Comparison of ENCODE assay signal across 21 cellular contexts in genomic region chr7:79591275-79591623, GRCh38.
DNase-seq lines count a peak whose midpoint lies in the region; ATAC-seq, FAIRE-seq and TF ChIP-seq lines count a peak whose summit lies in the region.
"Had no signal": no experiment of that assay in that cellular context is flagged by ENCODE, and none has a peak within 500 bp of the region (broad histone marks: within the 10 kb centered on the region; RNA-seq: fewer than 3 reads in every experiment).

No MANE protein-coding gene starts in this region.

- H3K36me3 Mint-ChIP-seq in glutamatergic neuron (ENCODE audit: unreplicated experiment), result no peaks in the 10 kb centered on the region
- H3K36me3 Mint-ChIP-seq: CD4-positive, CD25-positive, alpha-beta regulatory T cell; CD8-positive, alpha-beta T cell had no signal

- H3K36me3 ChIP-seq in HCT116 (ENCODE audit: control insufficient read depth in 1 of 2, insufficient read depth in 2 of 2, low read length in 2 of 2), result no peaks in the 10 kb centered on the region
- no peaks in the 10 kb centered on the region for H3K36me3 ChIP-seq in IMR-90 (ENCODE audit: control insufficient read depth, insufficient read depth, low read length)
- no peaks in the 10 kb centered on the region for H3K36me3 ChIP-seq in K562 (ENCODE audit: control insufficient read depth, insufficient read depth, low read length)
- H3K36me3 ChIP-seq: BLaER1 had no signal

- no peak overlapping the region for H3K4ac ChIP-seq in IMR-90 (ENCODE audit: low read depth, low read length)

- no peak overlapping the region for H2BK120ac ChIP-seq in IMR-90 (ENCODE audit: low read depth, low read length)

- H3K23ac ChIP-seq in IMR-90 (ENCODE audit: low read depth, low read length), result no peak overlapping the region

- H3K4me2 ChIP-seq in HCT116 (ENCODE audit: low read length) (no peak overlapping the region), IMR-90 (ENCODE audit: low read depth, low read length) (no peak overlapping the region), K562 (ENCODE audit: insufficient read depth, low read length) (no peak overlapping the region)
- H3K4me2 ChIP-seq: BLaER1 had no signal

- no peak for FAIRE-seq in K562 (lab: Jason Lieb, UNC)
- FAIRE-seq: A204.1, G401.6, GM12878, GM19239 had no signal

- TF ChIP-seq POLR2A in HCT116 (IDR thresholded peaks at IDR 0.05; ENCODE audit: borderline replicate concordance, extremely low read depth, insufficient read depth, insufficient read length) (no peak), IMR-90 (IDR thresholded peaks at IDR 0.05; ENCODE audit: low read depth, low read length) (no peak), K562 (conservative IDR thresholded peaks at IDR 0.05) (no peak)

- H3K4me1 ChIP-seq in HCT116 (ENCODE audit: control insufficient read depth in 1 of 2, insufficient read depth in 2 of 2, low read length in 2 of 2) (no peaks in the 10 kb centered on the region), IMR-90 (ENCODE audit: control insufficient read depth, insufficient read depth, low read length) (no peaks in the 10 kb centered on the region), K562 (replicated peaks in 1 of 2; ENCODE audit: control insufficient read depth in 2 of 2, insufficient read depth in 2 of 2, low read length in 2 of 2) (no peaks in the 10 kb centered on the region)
- H3K4me1 ChIP-seq: BLaER1 had no signal

- peak overlapping the region; percentile 38 for H3K27ac Mint-ChIP-seq in glutamatergic neuron (ENCODE audit: unreplicated experiment)
- H3K27ac Mint-ChIP-seq: B cell; CD4-positive, CD25-positive, alpha-beta regulatory T cell; CD8-positive, alpha-beta T cell; H9; HFFc6 had no signal

- H4K91ac ChIP-seq in IMR-90 (ENCODE audit: insufficient read depth, low read depth, low read length), result no peak overlapping the region

- H3K79me2 ChIP-seq in HCT116 (ENCODE audit: insufficient read depth, low read length) (no peaks in the 10 kb centered on the region), K562 (ENCODE audit: control insufficient read depth, insufficient read depth, low read length) (no peaks in the 10 kb centered on the region)

- H3K27me3 Mint-ChIP-seq in glutamatergic neuron (ENCODE audit: unreplicated experiment), result no peaks in the 10 kb centered on the region
- H3K27me3 Mint-ChIP-seq: B cell; CD4-positive, CD25-positive, alpha-beta regulatory T cell had no signal

- no peak overlapping the region for H2AK5ac ChIP-seq in IMR-90 (ENCODE audit: low read depth, low read length)

- TF ChIP-seq RAD21 in HCT116 (IDR thresholded peaks at IDR 0.05; ENCODE audit: low read depth) (no peak), IMR-90 (IDR thresholded peaks at IDR 0.05; ENCODE audit: low read length) (no peak), K562 (CRISPR knock-in tag; conservative IDR thresholded peaks at IDR 0.05 in 1 of 2, IDR thresholded peaks at IDR 0.05 in 1 of 2) (no peak)

- no peak for DNase-seq in HCT116 (ENCODE audit: low read depth, low spot score)
- no peak for DNase-seq in IMR-90
- no peak for DNase-seq in K562 (ENCODE audit: extremely low read depth in 1 of 4, low spot score in 3 of 4)
- no peak for DNase-seq in glutamatergic neuron
- DNase-seq in putamen (ENCODE audit: low spot score), result no peak
- DNase-seq: Caco-2; CD4-positive, CD25-positive, alpha-beta regulatory T cell; CD8-positive, alpha-beta T cell; DMS153; DND-41; GM23248; H9; HFFc6 had no signal

- H3K4me1 Mint-ChIP-seq in glutamatergic neuron (ENCODE audit: low read depth, unreplicated experiment), result peaks cover 10% of the 10 kb centered on the region
- H3K4me1 Mint-ChIP-seq: B cell; CD4-positive, CD25-positive, alpha-beta regulatory T cell; H9 had no signal

- no peak overlapping the region for H3K14ac ChIP-seq in IMR-90 (replicated peaks; ENCODE audit: low read depth, low read length)

- H3K9me2 ChIP-seq in HCT116 (ENCODE audit: insufficient read depth), result no peaks in the 10 kb centered on the region

- H3K9me3 ChIP-seq in HCT116 (ENCODE audit: control insufficient read depth in 1 of 2, insufficient read depth in 1 of 2, low read depth in 1 of 2, low read length in 2 of 2) (no peaks in the 10 kb centered on the region), IMR-90 (ENCODE audit: control insufficient read depth, insufficient read depth, low read length) (no peaks in the 10 kb centered on the region), K562 (replicated peaks; ENCODE audit: control insufficient read depth, insufficient read depth, low read depth, low read length) (no peaks in the 10 kb centered on the region; the same call in 1 of the 2 replicates)
- H3K9me3 ChIP-seq: BLaER1, Caco-2 had no signal

- H4K8ac ChIP-seq in IMR-90 (ENCODE audit: low read depth in 2 of 2, low read length in 2 of 2), result no peak overlapping the region

- BruUV-seq in HCT116 (replicated peaks; lab: Mats Ljungman, UMichigan) (no TSS peak), IMR-90 (replicated peaks; lab: Mats Ljungman, UMichigan) (no TSS peak), K562 (replicated peaks; lab: Mats Ljungman, UMichigan) (no TSS peak)

- H4K20me1 ChIP-seq in HCT116 (ENCODE audit: insufficient read depth) (no peaks in the 10 kb centered on the region), IMR-90 (ENCODE audit: insufficient read depth, low read length) (no peaks in the 10 kb centered on the region), K562 (replicated peaks; ENCODE audit: control insufficient read depth, insufficient read depth, low read length) (no peaks in the 10 kb centered on the region)
- H4K20me1 ChIP-seq: BLaER1 had no signal

- dilution Hi-C loops in IMR-90 (cut with HindIII; ENCODE audit: low sequenced_read_pairs, unreplicated experiment), result no loop called here

- H3K4me3 Mint-ChIP-seq in glutamatergic neuron (ENCODE audit: unreplicated experiment), result no peak overlapping the region
- H3K4me3 Mint-ChIP-seq: B cell; CD4-positive, CD25-positive, alpha-beta regulatory T cell; CD8-positive, alpha-beta T cell; H9; HFFc6 had no signal

- H2AK9ac ChIP-seq in IMR-90 (replicated peaks; ENCODE audit: low read depth, low read length, poor library complexity), result no peak overlapping the region

- no peak overlapping the region for H3K56ac ChIP-seq in IMR-90 (ENCODE audit: extremely low read depth, insufficient read depth, low read length)

- no peak for TF ChIP-seq CTCF in HCT116 (IDR thresholded peaks at IDR 0.05 in 2 of 3, conservative IDR thresholded peaks at IDR 0.05 in 1 of 3; ENCODE audit: borderline replicate concordance in 1 of 3, insufficient read depth in 1 of 3, low read depth in 2 of 3, low read length in 2 of 3)
- no peak for TF ChIP-seq CTCF in IMR-90 (conservative IDR thresholded peaks at IDR 0.05; ENCODE audit: low read depth, low read length)
- TF ChIP-seq CTCF in K562 (IDR thresholded peaks at IDR 0.05 in 2 of 3, conservative IDR thresholded peaks at IDR 0.05 in 1 of 3; ENCODE audit: insufficient read depth in 2 of 3, low read depth in 1 of 3, low read length in 3 of 3), result no peak
- TF ChIP-seq CTCF in glutamatergic neuron (IDR thresholded peaks at IDR 0.05; ENCODE audit: partially characterized antibody, unreplicated experiment), result no peak

- H2BK20ac ChIP-seq in IMR-90 (ENCODE audit: low read depth, low read length), result no peak overlapping the region

- H3K9ac ChIP-seq in HCT116 (ENCODE audit: low read length), result no peak overlapping the region
- no peak overlapping the region for H3K9ac ChIP-seq in IMR-90 (ENCODE audit: low read depth, low read length)
- no peak overlapping the region for H3K9ac ChIP-seq in K562 (ENCODE audit: insufficient read depth in 1 of 2, low read depth in 2 of 2, low read length in 2 of 2)
- H3K9ac ChIP-seq: BLaER1, GM23248 had no signal

- no peak overlapping the region for H2BK15ac ChIP-seq in IMR-90 (ENCODE audit: low read depth, low read length)

- no peak overlapping the region for H2BK5ac ChIP-seq in IMR-90 (ENCODE audit: low read depth, low read length, poor library complexity, severe bottlenecking)

- H2AFZ ChIP-seq in HCT116 (ENCODE audit: low read depth, low read length, poor library complexity, severe bottlenecking), result peak overlapping the region; percentile 11
- H2AFZ ChIP-seq in IMR-90 (replicated peaks; ENCODE audit: low read length, poor library complexity), result no peak overlapping the region
- H2AFZ ChIP-seq in K562 (ENCODE audit: low read depth, low read length), result no peak overlapping the region
- H2AFZ ChIP-seq: GM23248 had no signal

- RAD21 ChIA-PET in HCT116 (lab: Charles Lee; ENCODE audit: low non-redundant PET in 1 of 2, low total read pairs in 2 of 2, uncharacterized antibody in 2 of 2, unreplicated experiment in 2 of 2), result no interaction called here

- TF ChIP-seq EP300 in K562 (IDR thresholded peaks at IDR 0.05; ENCODE audit: low read length), result no peak

- intact Hi-C loops in HCT116 (cut with micrococcal nuclease) (no loop called here), IMR-90 (cut with micrococcal nuclease) (no loop called here), K562 (cut with micrococcal nuclease) (no loop called here)

- H3K4me3 ChIP-seq in HCT116 (replicated peaks in 1 of 2; ENCODE audit: low read depth in 1 of 2, low read length in 2 of 2) (no peak overlapping the region), IMR-90 (ENCODE audit: insufficient read depth, low read depth, low read length) (no peak overlapping the region), K562 (no peak overlapping the region)
- H3K4me3 ChIP-seq: BLaER1, GM12878, GM23248 had no signal

- H3K27me3 ChIP-seq in HCT116 (ENCODE audit: insufficient read depth, low read length) (no peaks in the 10 kb centered on the region), IMR-90 (ENCODE audit: control insufficient read depth, insufficient read depth, low read length) (no peaks in the 10 kb centered on the region), K562 (ENCODE audit: control insufficient read depth in 2 of 2, insufficient read depth in 2 of 2, low read length in 2 of 2) (no peaks in the 10 kb centered on the region)
- H3K27me3 ChIP-seq: BLaER1 had no signal

- no peaks in the 10 kb centered on the region for H3K9me3 Mint-ChIP-seq in glutamatergic neuron (ENCODE audit: unreplicated experiment)
- H3K9me3 Mint-ChIP-seq: CD8-positive, alpha-beta T cell; H9; HFFc6 had no signal

- H3K79me1 ChIP-seq in IMR-90 (ENCODE audit: low read depth in 1 of 2, low read length in 2 of 2), result no peaks in the 10 kb centered on the region

- H3K18ac ChIP-seq in IMR-90 (ENCODE audit: low read depth, low read length), result no peak overlapping the region

- ATAC-seq in HCT116, result no peak
- no peak for ATAC-seq in IMR-90 (ENCODE audit: low read depth)
- ATAC-seq in K562, result no peak
- no peak for ATAC-seq in HG02571 (IDR thresholded peaks at IDR 0.05; ENCODE audit: unreplicated experiment)
- ATAC-seq: CD8-positive, alpha-beta T cell; GM12878 had no signal

- no peaks in the 10 kb centered on the region for H3K9me1 ChIP-seq in IMR-90 (ENCODE audit: insufficient read depth, low read length)
- H3K9me1 ChIP-seq in K562 (ENCODE audit: control insufficient read depth, insufficient read depth, low read length), result no peaks in the 10 kb centered on the region

- H4K5ac ChIP-seq in IMR-90 (ENCODE audit: low read depth, low read length), result no peak overlapping the region

- in situ Hi-C loops in IMR-90 (cut with MboI; ENCODE audit: low sequenced_read_pairs) (no loop called here), K562 (cut with MboI) (no loop called here)

- POLR2A ChIA-PET in HCT116 (lab: Charles Lee) (no interaction called here), IMR-90 (lab: Charles Lee; ENCODE audit: unreplicated experiment) (no interaction called here), K562 (lab: Yijun Ruan, JAX) (no interaction called here)

- no peak overlapping the region for H3K27ac ChIP-seq in HCT116 (ENCODE audit: low read depth, low read length)
- no peak overlapping the region for H3K27ac ChIP-seq in IMR-90 (ENCODE audit: insufficient read depth, low read length)
- no peak overlapping the region for H3K27ac ChIP-seq in K562 (ENCODE audit: extremely low read depth, low read depth, low read length)
- H3K27ac ChIP-seq: BLaER1, C4-2B, GM23248 had no signal

- CTCF ChIA-PET in HCT116 (lab: Charles Lee) (no interaction called here), IMR-90 (lab: Yijun Ruan, JAX) (no interaction called here), K562 (lab: Yijun Ruan, JAX; ENCODE audit: low intra/inter-chr PET ratio) (no interaction called here)

Comparison
In these comparisons a context has a peak if more than half of its experiments do, and no peak if none do; other contexts are left out.
1. Of the 22 proteins assayed by ChIP-seq in both K562 and HCT116: peak only in K562: CEBPB; only in HCT116: none; in both: none; in neither: 21.